25 cellular contexts compared by ENCODE assay signal in genomic region chr6:8155259-8156012, GRCh38.
"Had no signal": no experiment of that assay in that cellular context is flagged by ENCODE, and none has a peak within 500 bp of the region (broad histone marks: within the 10 kb centered on the region; RNA-seq: fewer than 3 reads in every experiment).

No MANE protein-coding gene starts in this region.

- DNase-seq: cortex of kidney; effector CD4-positive, alpha-beta T cell; head of caudate nucleus; kidney; mammary epithelial cell; mesendoderm; midbrain; naive thymus-derived CD4-positive, alpha-beta T cell; nucleus accumbens; stimulated activated CD4-positive, alpha-beta T cell treated with anti-CD3 and anti-CD28 coated beads, Interleukin-12 subunit alpha, Interleukin-12 subunit beta, amount 100 ng/mL, for 4 hours; stimulated activated CD4-positive, alpha-beta T cell treated with anti-CD3 and anti-CD28 coated beads, Interleukin-1b, Interleukin-23, amount 100 ng/mL, for 48 hours; stimulated activated CD4-positive, alpha-beta T cell treated with anti-CD3 and anti-CD28 coated beads, Interleukin-4, amount 100 ng/mL, for 1 hour; stimulated activated CD8-positive, alpha-beta memory T cell treated with anti-CD3 and anti-CD28 coated beads, Interleukin-4, amount 100 ng/mL, for 48 hours; stimulated activated naive CD4-positive, alpha-beta T cell; stimulated activated naive CD8-positive, alpha-beta T cell treated with anti-CD3 and anti-CD28 coated beads, Interleukin-15, amount 100 ng/mL, for 72 hours; transverse colon had no signal

- H3K4me1 ChIP-seq: prostate gland, right atrium auricular region, suprapubic skin, vagina had no signal

- H3K9me3 Mint-ChIP-seq: naive thymus-derived CD4-positive, alpha-beta T cell; stimulated activated naive CD8-positive, alpha-beta T cell treated with anti-CD3 and anti-CD28 coated beads, Interleukin-15, amount 100 ng/mL, for 72 hours had no signal

- H3K4me3 ChIP-seq: prostate gland, right atrium auricular region, smooth muscle cell, suprapubic skin, transverse colon, vagina had no signal

- H3K4me3 Mint-ChIP-seq: naive thymus-derived CD4-positive, alpha-beta T cell; nephron; stimulated activated naive CD8-positive, alpha-beta T cell treated with anti-CD3 and anti-CD28 coated beads, Interleukin-15, amount 100 ng/mL, for 72 hours had no signal

- H3K27ac Mint-ChIP-seq: naive thymus-derived CD4-positive, alpha-beta T cell; nephron; stimulated activated naive CD8-positive, alpha-beta T cell treated with anti-CD3 and anti-CD28 coated beads, Interleukin-15, amount 100 ng/mL, for 72 hours had no signal

- H3K36me3 ChIP-seq: prostate gland, right atrium auricular region, suprapubic skin, transverse colon, vagina had no signal

- H3K4me1 Mint-ChIP-seq: naive thymus-derived CD4-positive, alpha-beta T cell; nephron; stimulated activated naive CD8-positive, alpha-beta T cell treated with anti-CD3 and anti-CD28 coated beads, Interleukin-15, amount 100 ng/mL, for 72 hours had no signal

- ATAC-seq: left lobe of liver; naive thymus-derived CD4-positive, alpha-beta T cell; sciatic nerve; stimulated activated naive CD8-positive, alpha-beta T cell treated with anti-CD3 and anti-CD28 coated beads, Interleukin-15, amount 100 ng/mL, for 72 hours had no signal

- H3K27ac ChIP-seq: prostate gland, right atrium auricular region, suprapubic skin, transverse colon, vagina had no signal

- FAIRE-seq: frontal cortex, kidney had no signal

- H3K9me3 ChIP-seq: prostate gland, suprapubic skin, transverse colon, vagina had no signal

- H3K36me3 Mint-ChIP-seq: naive thymus-derived CD4-positive, alpha-beta T cell had no signal

- H3K27me3 ChIP-seq: right atrium auricular region, suprapubic skin, transverse colon, vagina had no signal
